ENCODE assay signal across 8 cellular contexts in genomic region chr1:2194898-2195673, GRCh38. TPM values are rescaled to one million over a fixed set of nuclear protein-coding genes. Genes with fewer than 3 reads are reported as not detected.
A peak's percentile ranks its signal among the peaks of the same experiment; 100 is the strongest.
DNase-seq lines count a peak whose midpoint lies in the region; ATAC-seq and TF ChIP-seq lines count a peak whose summit lies in the region.

No MANE protein-coding gene starts in this region.

- peak overlapping the region; percentile 66 for H3K4me3 ChIP-seq in AG04449 (ENCODE audit: low read depth, low read length)

- no peak for DNase-seq in AG04449 (ENCODE audit: low read depth, low spot score)
- peak; percentile 77 for DNase-seq in NCI-H2196 treated with DMSO at 0.1 percent for 48 hours (lab: John Stamatoyannopoulos, UW; ENCODE audit: unreplicated experiment)
- peak; percentile 80 for DNase-seq in activated CD4-positive, alpha-beta T cell treated with anti-CD3 and anti-CD28 coated beads for 1 hour
- DNase-seq in cerebellum (ENCODE audit: low spot score): peak; percentile 84
- DNase-seq in kidney tubule cell (ENCODE audit: low spot score): peak; percentile 89
- DNase-seq in stimulated activated CD4-positive, alpha-beta T cell treated with anti-CD3 and anti-CD28 coated beads, Interleukin-1b, Interleukin-23, amount 100 ng/mL, for 4 hours (ENCODE audit: low read depth in 2 of 2): peak; percentile 73 to 82

- CTCF ChIA-PET in AG04449 (lab: Yijun Ruan, JAX): interaction anchor here (0.7 to 26.3 kb wide), 38 partner anchors 10 to 1229 kb away, joined by 3 to 891 read pairs (median 6); partner anchors contain the start of genes MORN1, PEX10, RER1 and SKI

- ATAC-seq in GM18868 (IDR thresholded peaks at IDR 0.05; ENCODE audit: unreplicated experiment) (peak; percentile 73), HG03103 (IDR thresholded peaks at IDR 0.05; ENCODE audit: low read depth, unreplicated experiment) (peak; percentile 42)

- TF ChIP-seq CTCF in AG04449 (IDR thresholded peaks at IDR 0.05; ENCODE audit: insufficient read depth, low read length, missing control alignments): peak; percentile 92

- POLR2A ChIA-PET in AG04449 (lab: Yijun Ruan, JAX): interaction anchor here (0.7 to 1.5 kb wide), 10 partner anchors 10 to 213 kb away, joined by 3 to 9 read pairs (median 4); partner anchors contain the start of genes MORN1 and RER1

RNA-seq across cellular contexts. Expression of gene FAAP20, which starts 0.5 kb away (rescaled TPM):
- total RNA-seq in cerebellum: 14.0 TPM

RNA-seq across cellular contexts. Expression of gene SKI, which starts 33.0 kb away (rescaled TPM):
- total RNA-seq in cerebellum: 23.4 TPM
